Comparison of ENCODE assay signal across 25 cellular contexts in the genomic region with DNA sequence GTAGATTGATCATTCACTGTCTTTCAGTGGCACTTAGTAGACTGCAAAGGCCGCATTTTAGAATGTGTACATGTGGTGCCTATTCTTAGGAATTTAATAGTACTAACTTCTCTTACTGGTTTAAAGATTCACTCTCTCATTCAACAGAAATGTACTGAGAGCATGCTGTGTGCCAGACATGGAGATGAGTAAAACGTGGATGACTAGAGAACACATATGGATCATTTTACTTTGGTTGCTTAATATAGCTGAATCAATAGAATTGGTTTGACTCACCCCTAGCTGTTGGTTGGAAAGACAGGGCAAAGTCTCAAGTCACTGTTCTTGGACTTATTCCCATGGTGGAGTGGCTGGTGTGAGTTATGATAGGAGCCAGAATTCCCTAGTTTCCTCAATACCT.
A peak's percentile ranks its signal among the peaks of the same experiment; 100 is the strongest.
DNase-seq lines count a peak whose midpoint lies in the region; ATAC-seq, FAIRE-seq and TF ChIP-seq lines count a peak whose summit lies in the region.
"Had no signal": no experiment of that assay in that cellular context is flagged by ENCODE, and none has a peak within 500 bp of the region (broad histone marks: within the 10 kb centered on the region; RNA-seq: fewer than 3 reads in every experiment).

No MANE protein-coding gene starts in this region.

- intact Hi-C loops in left colon (cut with DNase I, micrococcal nuclease) (no loop called here), transverse colon (cut with DNase I; ENCODE audit: low total_unique reads) (no loop called here), stomach (cut with DNase I; ENCODE audit: low total_unique reads) (no loop called here), left lung (cut with DNase I) (no loop called here)

- CTCF ChIA-PET in A549 (lab: Yijun Ruan, JAX) = interaction anchor here (4.5 to 7.8 kb wide), 3 partner anchors 11 to 178 kb away, joined by 18 to 74 read pairs (median 53); no protein-coding TSS in a partner anchor

- no peaks in the 10 kb centered on the region for H3K9me2 ChIP-seq in GM23248 (ENCODE audit: insufficient read depth)

- WGBS in A549 (ENCODE audit: missing lambda C conversion rate) = 23% methylated on average over 2 of the region's 2 CpGs
- WGBS in GM23248 (ENCODE audit: low coverage in 1 of 2, low lambda C conversion rate in 2 of 2, missing lambda C conversion rate in 2 of 2), 2 experiments = 0% methylated on average over 2 of the region's 2 CpGs
- WGBS in transverse colon (ENCODE audit: low coverage in 1 of 2), 2 donors = 57 to 73% methylated on average over 2 of the region's 2 CpGs
- WGBS in stomach, 5 donors = 55 to 77% (median 65%) methylated on average over 2 of the region's 2 CpGs

- H3K4me3 ChIP-seq in A549 (no peak overlapping the region), GM23248 (no peak overlapping the region), bronchial epithelial cell (ENCODE audit: low read depth, low read length) (no peak overlapping the region), transverse colon (no peak overlapping the region), stomach (no peak overlapping the region), left lung (no peak overlapping the region)
- H3K4me3 ChIP-seq: adrenal gland, lung, upper lobe of left lung had no signal

- TF ChIP-seq RAD21 in A549 (conservative IDR thresholded peaks at IDR 0.05 in 1 of 2, IDR thresholded peaks at IDR 0.05 in 1 of 2) = no peak

- FAIRE-seq in A549 (lab: Jason Lieb, UNC) (no peak), bronchial epithelial cell (lab: Jason Lieb, UNC) (no peak)
- FAIRE-seq: endometrium, GM12892 had no signal

- H3K4me1 ChIP-seq in A549 (0 out of 3 replicates have a peak, but pooled peaks cover 12% of the 10 kb centered on the region), GM23248 (ENCODE audit: insufficient read depth) (peaks cover 34% of the 10 kb centered on the region), transverse colon (no peaks in the 10 kb centered on the region), stomach (no peaks in the 10 kb centered on the region), left lung (peaks cover 0 to 10% of the 10 kb centered on the region in 2 donors)
- H3K4me1 ChIP-seq: adrenal gland, Caco-2, upper lobe of left lung had no signal

- DNase-seq in A549 (ENCODE audit: low read depth in 1 of 2, low spot score in 1 of 2) (peak in 1 of 2 experiments; percentile 19), GM23248 (peak; percentile 96), bronchial epithelial cell (ENCODE audit: low read depth) (peak; percentile 95), left colon (no peak), transverse colon (no peak), stomach (no peak), left lung (no peak), NCI-H82 treated with DMSO at 0.1 percent for 48 hours (lab: John Stamatoyannopoulos, UW; ENCODE audit: unreplicated experiment) (no peak)
- DNase-seq: 8988T; adrenal gland; Caco-2; cerebellar nuclear complex; glutamatergic neuron; MM.1S; natural killer cell; NCI-H1694; NCI-H446 treated with DMSO at 0.1 percent for 48 hours; SHP77 treated with DMSO at 0.1 percent for 48 hours; stimulated activated naive CD4-positive, alpha-beta T cell treated with Interleukin-2 at 50 U/mL for 16 hours; T-helper 1 cell; upper lobe of left lung had no signal

- TF ChIP-seq POLR2A in A549 (IDR thresholded peaks at IDR 0.05; ENCODE audit: low read length) = no peak
- no peak for TF ChIP-seq POLR2A in transverse colon (IDR thresholded peaks at IDR 0.05)
- no peak for TF ChIP-seq POLR2A in stomach (IDR thresholded peaks at IDR 0.05)

- POLR2A ChIA-PET in A549 (lab: Yijun Ruan, JAX) = no interaction called here

- no peak for TF ChIP-seq EP300 in A549 (IDR thresholded peaks at IDR 0.05)
- no peak for TF ChIP-seq EP300 in transverse colon (IDR thresholded peaks at IDR 0.05; ENCODE audit: low read depth)
- TF ChIP-seq EP300 in stomach (IDR thresholded peaks at IDR 0.05) = no peak

- ATAC-seq in A549 = peak; percentile 51 to 66; a peak in 5 of 6 replicates
- ATAC-seq in left colon = peak; percentile 74
- ATAC-seq in left lung = no peak
- ATAC-seq: natural killer cell, WTC11 had no signal

- peak overlapping the region; percentile 32; the same call in 2 of the 3 replicates for H3K4me2 ChIP-seq in A549
- H3K4me2 ChIP-seq in GM23248 (ENCODE audit: unreplicated experiment) = peak overlapping the region; percentile 64

- H3K27ac ChIP-seq in A549 = no peak overlapping the region
- H3K27ac ChIP-seq in GM23248 = peak overlapping the region; percentile 83
- no peak overlapping the region for H3K27ac ChIP-seq in transverse colon
- no peak overlapping the region for H3K27ac ChIP-seq in stomach
- H3K27ac ChIP-seq in left lung = no peak overlapping the region
- H3K27ac ChIP-seq: adrenal gland, upper lobe of left lung had no signal

- in situ Hi-C loops in GM23248 (cut with MboI) (no loop called here), transverse colon (cut with MboI; ENCODE audit: low pct_ligation_motif_present in 1 of 4, low pct_unique_long_range_greater_than_20kb in 1 of 4, low sequenced_read_pairs in 3 of 4) (no loop called here)

- H3K9ac ChIP-seq in GM23248 = peak overlapping the region; percentile 43

- peak overlapping the region; percentile 43; the same call in 1 of the 2 replicates for H2AFZ ChIP-seq in GM23248

- no peak for TF ChIP-seq CTCF in A549 (IDR thresholded peaks at IDR 0.05)
- TF ChIP-seq CTCF in bronchial epithelial cell (IDR thresholded peaks at IDR 0.05; ENCODE audit: insufficient read depth, low read length, severe bottlenecking) = no peak
- no peak for TF ChIP-seq CTCF in transverse colon (IDR thresholded peaks at IDR 0.05)
- no peak for TF ChIP-seq CTCF in stomach (IDR thresholded peaks at IDR 0.05)
- no peak for TF ChIP-seq CTCF in left lung (IDR thresholded peaks at IDR 0.05)

- H4K20me1 ChIP-seq in GM23248 (ENCODE audit: insufficient read depth) = no peaks in the 10 kb centered on the region

- H3K27me3 ChIP-seq in GM23248 (replicated peaks; ENCODE audit: insufficient read depth) = no peaks in the 10 kb centered on the region
- no peaks in the 10 kb centered on the region for H3K27me3 ChIP-seq in bronchial epithelial cell (ENCODE audit: control insufficient read depth, insufficient read depth, low read length)
- peaks cover 3% of the 10 kb centered on the region for H3K27me3 ChIP-seq in transverse colon
- H3K27me3 ChIP-seq in stomach = peaks cover 0 to 11% (median 0%) of the 10 kb centered on the region in 3 donors
- peaks cover 0 to 14% of the 10 kb centered on the region in 2 donors for H3K27me3 ChIP-seq in left lung
- H3K27me3 ChIP-seq: adrenal gland, upper lobe of left lung had no signal

- H3K36me3 ChIP-seq in GM23248 (ENCODE audit: low read depth) (no peaks in the 10 kb centered on the region), bronchial epithelial cell (ENCODE audit: control insufficient read depth, insufficient read depth, low read length) (no peaks in the 10 kb centered on the region), transverse colon (no peaks in the 10 kb centered on the region), stomach (no peaks in the 10 kb centered on the region), left lung (no peaks in the 10 kb centered on the region)
- H3K36me3 ChIP-seq: adrenal gland, upper lobe of left lung had no signal

- no peaks in the 10 kb centered on the region for H3K79me2 ChIP-seq in GM23248 (ENCODE audit: insufficient read depth)

- no peaks in the 10 kb centered on the region for H3K9me3 ChIP-seq in A549
- no peaks in the 10 kb centered on the region for H3K9me3 ChIP-seq in GM23248 (ENCODE audit: low read depth)
- H3K9me3 ChIP-seq in transverse colon = no peaks in the 10 kb centered on the region
- H3K9me3 ChIP-seq in stomach = no peaks in the 10 kb centered on the region
- no peaks in the 10 kb centered on the region for H3K9me3 ChIP-seq in left lung
- H3K9me3 ChIP-seq: adrenal gland, Caco-2, upper lobe of left lung had no signal

- H3F3A ChIP-seq in GM23248 (ENCODE audit: insufficient read depth) = peaks cover 36% of the 10 kb centered on the region

TF ChIP-seq in A549, 52 proteins besides CTCF, POLR2A, EP300 and RAD21:
- no peak for TF ChIP-seq BHLHE40 (IDR thresholded peaks at IDR 0.05; ENCODE audit: low read depth, low read length)
- no peak for TF ChIP-seq ESRRA (IDR thresholded peaks at IDR 0.05; ENCODE audit: borderline replicate concordance, low read length)
- TF ChIP-seq CBX2 (IDR thresholded peaks at IDR 0.05; ENCODE audit: borderline replicate concordance, low read depth) = no peak
- 0 out of 2 replicates have a peak, but pooled peaks have one; percentile 7 for TF ChIP-seq FOSL2 (IDR thresholded peaks at IDR 0.05)
- TF ChIP-seq FOSL2 (CRISPR knock-in tag; IDR thresholded peaks at IDR 0.05) = no peak
- no peak for TF ChIP-seq ZFP36 (IDR thresholded peaks at IDR 0.05; ENCODE audit: borderline replicate concordance, partially characterized antibody)
- TF ChIP-seq CHD4 (IDR thresholded peaks at IDR 0.05; ENCODE audit: borderline replicate concordance) = no peak
- no peak for TF ChIP-seq NPAS2 (CRISPR knock-in tag; IDR thresholded peaks at IDR 0.05; ENCODE audit: borderline replicate concordance)
- TF ChIP-seq FOSB (CRISPR knock-in tag; IDR thresholded peaks at IDR 0.05) = no peak
- TF ChIP-seq EHF (CRISPR knock-in tag; IDR thresholded peaks at IDR 0.05) = no peak
- no peak for TF ChIP-seq MAZ (IDR thresholded peaks at IDR 0.05; ENCODE audit: borderline replicate concordance, low read depth, low read length)
- TF ChIP-seq CEBPB (IDR thresholded peaks at IDR 0.05) = no peak
- no peak for TF ChIP-seq SMC3 (IDR thresholded peaks at IDR 0.05)
- no peak for TF ChIP-seq NR3C1 (IDR thresholded peaks at IDR 0.05)
- peak; percentile 47; the same call in 1 of the 2 replicates for TF ChIP-seq JUNB (IDR thresholded peaks at IDR 0.05)
- TF ChIP-seq POLR2AphosphoS2 (conservative IDR thresholded peaks at IDR 0.05; ENCODE audit: low read length) = no peak
- TF ChIP-seq, protein P1, sequence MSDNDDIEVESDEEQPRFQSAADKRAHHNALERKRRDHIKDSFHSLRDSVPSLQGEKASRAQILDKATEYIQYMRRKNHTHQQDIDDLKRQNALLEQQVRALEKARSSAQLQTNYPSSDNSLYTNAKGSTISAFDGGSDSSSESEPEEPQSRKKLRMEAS (IDR thresholded peaks at IDR 0.05) = no peak
- TF ChIP-seq KDM5A (IDR thresholded peaks at IDR 0.05) = no peak
- TF ChIP-seq TP53 (CRISPR knock-in tag; IDR thresholded peaks at IDR 0.05) = no peak

Comparison
In these comparisons a context has a peak if more than half of its experiments do, and no peak if none do; other contexts are left out.
1. DNase-seq: peak in GM23248 (single experiment) and bronchial epithelial cell (single experiment); none in left colon (0 of 2), transverse colon (single experiment), stomach (single experiment), left lung (0 of 2) and NCI-H82 treated with DMSO at 0.1 percent for 48 hours (single experiment).